Comparison of ENCODE assay signal across 13 cellular contexts in genomic region chr1:245605480-245606156, GRCh38.
DNase-seq lines count a peak whose midpoint lies in the region; TF ChIP-seq lines count a peak whose summit lies in the region.
"Had no signal": no experiment of that assay in that cellular context is flagged by ENCODE, and none has a peak within 500 bp of the region (broad histone marks: within the 10 kb centered on the region; RNA-seq: fewer than 3 reads in every experiment).

No MANE protein-coding gene starts in this region.

- in situ Hi-C loops in mammary epithelial cell (cut with MboI; ENCODE audit: low sequenced_read_pairs in 2 of 2), result no loop called here

- no peaks in the 10 kb centered on the region for H3K4me1 ChIP-seq in mammary epithelial cell (ENCODE audit: insufficient read depth, low read length)

- H3K27ac ChIP-seq in AG04450 (ENCODE audit: low read depth, low read length) (peak overlapping the region; percentile 21), mammary epithelial cell (ENCODE audit: insufficient read depth, low read depth, low read length) (no peak overlapping the region)
- H3K27ac ChIP-seq: C4-2B, dorsolateral prefrontal cortex, thoracic aorta had no signal

- H3K79me2 ChIP-seq in mammary epithelial cell (ENCODE audit: insufficient read depth, low read length), result no peaks in the 10 kb centered on the region

- no peaks in the 10 kb centered on the region for H3K27me3 ChIP-seq in AG04450 (ENCODE audit: control insufficient read depth, insufficient read depth, low read length)
- H3K27me3 ChIP-seq in mammary epithelial cell (ENCODE audit: insufficient read depth, low read length), result no peaks in the 10 kb centered on the region
- H3K27me3 ChIP-seq: dorsolateral prefrontal cortex had no signal

- POLR2A ChIA-PET in AG04450 (lab: Yijun Ruan, JAX), result no interaction called here

- intact Hi-C loops in mammary epithelial cell (cut with micrococcal nuclease), result loop anchor here (10.0 kb wide), 1 partner anchor 451 kb away; the partner anchor contains the start of gene KIF26B

- peak overlapping the region; percentile 70 for H2AFZ ChIP-seq in mammary epithelial cell (ENCODE audit: low read depth, low read length)

- TF ChIP-seq CTCF in AG04450 (IDR thresholded peaks at IDR 0.05; ENCODE audit: low read depth, low read length) (no peak), HFF-Myc (IDR thresholded peaks at IDR 0.05; ENCODE audit: low read depth, low read length, missing control alignments) (no peak), mammary epithelial cell (conservative IDR thresholded peaks at IDR 0.05 in 1 of 2, IDR thresholded peaks at IDR 0.05 in 1 of 2; ENCODE audit: extremely low read depth in 1 of 2, insufficient read depth in 1 of 2, low read depth in 1 of 2, low read length in 2 of 2) (no peak)

- DNase-seq in AG04450 (ENCODE audit: low read depth, low spot score), result peak; percentile 70
- DNase-seq in HFF-Myc (ENCODE audit: extremely low read depth, low read depth), result peak; percentile 69
- DNase-seq in mammary epithelial cell, result peak; percentile 65
- peak; percentile 67 for DNase-seq in iris pigment epithelial cell (ENCODE audit: low read depth)
- no peak for DNase-seq in foreskin melanocyte
- DNase-seq in KG1 (lab: John Stamatoyannopoulos, UW), result no peak
- DNase-seq in stimulated activated naive CD4-positive, alpha-beta T cell (lab: John Stamatoyannopoulos, UW), result no peak
- no peak for DNase-seq in DMS53 treated with DMSO at 0.1 percent for 48 hours (lab: John Stamatoyannopoulos, UW; ENCODE audit: unreplicated experiment)
- DNase-seq: stimulated activated CD4-positive, alpha-beta T cell treated with anti-CD3 and anti-CD28 coated beads, Interleukin-4, amount 100 ng/mL, for 24 hours had no signal

- no TSS peak for BruUV-seq in mammary epithelial cell (replicated peaks; lab: Mats Ljungman, UMichigan)

- CTCF ChIA-PET in AG04450 (lab: Charles Lee) (no interaction called here), mammary epithelial cell (lab: Charles Lee; ENCODE audit: low non-redundant PET) (no interaction called here)

- no peak overlapping the region for H3K9ac ChIP-seq in mammary epithelial cell (ENCODE audit: insufficient read depth, low read length)

- no peak overlapping the region for H3K4me3 ChIP-seq in AG04450 (ENCODE audit: low read depth, low read length)
- no peak overlapping the region for H3K4me3 ChIP-seq in HFF-Myc (replicated peaks; ENCODE audit: low read depth, low read length)
- no peak overlapping the region for H3K4me3 ChIP-seq in mammary epithelial cell (replicated peaks in 1 of 3; ENCODE audit: insufficient read depth in 1 of 3, low read depth in 2 of 3, low read length in 3 of 3)
- H3K4me3 ChIP-seq: GM12878, thoracic aorta had no signal

- dilution Hi-C loops in mammary epithelial cell (cut with HindIII; ENCODE audit: low sequenced_read_pairs), result no loop called here

- no peaks in the 10 kb centered on the region for H3K36me3 ChIP-seq in mammary epithelial cell (ENCODE audit: insufficient read depth, low read length)
- H3K36me3 ChIP-seq: thoracic aorta had no signal

- H3K4me2 ChIP-seq in mammary epithelial cell (ENCODE audit: insufficient read depth, low read depth, low read length), result peak overlapping the region; percentile 9

- H3K9me3 ChIP-seq in AG04450 (ENCODE audit: control insufficient read depth, insufficient read depth, low read length), result no peaks in the 10 kb centered on the region; the same call in 1 of the 2 replicates
- peaks cover 2% of the 10 kb centered on the region for H3K9me3 ChIP-seq in mammary epithelial cell (replicated peaks; ENCODE audit: insufficient read depth, low read length)
- H3K9me3 ChIP-seq: thoracic aorta had no signal

- 2% methylated on average over 8 of the region's 14 CpGs for WGBS in mammary epithelial cell (ENCODE audit: low coverage, missing lambda C conversion rate)

- no peaks in the 10 kb centered on the region for H4K20me1 ChIP-seq in mammary epithelial cell (ENCODE audit: insufficient read depth, low read length)

Comparison
In these comparisons a context has a peak if more than half of its experiments do, and no peak if none do; other contexts are left out.
1. DNase-seq: peak in AG04450 (single experiment), HFF-Myc (single experiment), mammary epithelial cell (single experiment) and iris pigment epithelial cell (single experiment); none in foreskin melanocyte (single experiment), KG1 (single experiment), stimulated activated naive CD4-positive, alpha-beta T cell (0 of 6) and DMS53 treated with DMSO at 0.1 percent for 48 hours (single experiment).